15 cellular contexts compared by ENCODE assay signal in genomic region chrX:23788521-23788920, GRCh38. TPM values are rescaled to one million over a fixed set of nuclear protein-coding genes. Genes with fewer than 3 reads are reported as not detected.
DNase-seq lines count a peak whose midpoint lies in the region; ATAC-seq and TF ChIP-seq lines count a peak whose summit lies in the region.
"Had no signal": no experiment of that assay in that cellular context is flagged by ENCODE, and none has a peak within 500 bp of the region (broad histone marks: within the 10 kb centered on the region; RNA-seq: fewer than 3 reads in every experiment).

No MANE protein-coding gene starts in this region.

- H3K27ac ChIP-seq in HEK293 (ENCODE audit: extremely low read depth, low read depth, low read length) (peak overlapping the region; percentile 33; the same call in 1 of the 2 replicates), RWPE2 (ENCODE audit: poor library complexity, severe bottlenecking) (peak overlapping the region; percentile 19), stomach (peak overlapping the region in 4 of 5 donors; percentile 24 to 68 (median 54))
- H3K27ac ChIP-seq: C4-2B had no signal

- DNase-seq in RWPE2 (ENCODE audit: low spot score) (no peak), stomach (no peak), SK-N-DZ (ENCODE audit: low spot score) (no peak), midbrain (lab: John Stamatoyannopoulos, UW) (no peak)
- DNase-seq: activated CD4-positive, alpha-beta memory T cell treated with anti-CD3 and anti-CD28 coated beads for 36 hours; left ventricle myocardium superior; naive thymus-derived CD8-positive, alpha-beta T cell; NCI-H1930; SHP77; stimulated activated naive CD4-positive, alpha-beta T cell had no signal

- POLR2A ChIA-PET in HEK293 (lab: Yijun Ruan, JAX): interaction anchor here (1.2 to 1.3 kb wide), 3 partner anchors 10 to 21 kb away, joined by 3 to 7 read pairs (median 3); no protein-coding TSS in a partner anchor

- ATAC-seq in GM19023 (IDR thresholded peaks at IDR 0.05; ENCODE audit: unreplicated experiment) (peak; percentile 57), RWPE2 (ENCODE audit: low read depth) (no peak), HG03520 (IDR thresholded peaks at IDR 0.05; ENCODE audit: unreplicated experiment) (no peak)
- ATAC-seq: activated T-helper 17 cell treated with anti-CD3 and anti-CD28 coated beads, Interleukin-2, amount 50 U/mL, for 72 hours; left ventricle myocardium superior; naive thymus-derived CD8-positive, alpha-beta T cell had no signal

- no peak for TF ChIP-seq CTCF in HEK293 (tag by site-specific recombination; IDR thresholded peaks at IDR 0.05)
- TF ChIP-seq CTCF in RWPE2 (IDR thresholded peaks at IDR 0.05; ENCODE audit: poor library complexity, severe bottlenecking): no peak
- TF ChIP-seq CTCF in stomach (IDR thresholded peaks at IDR 0.05): no peak

- no peak for TF ChIP-seq POLR2A in stomach (IDR thresholded peaks at IDR 0.05)

- H3K36me3 ChIP-seq in HEK293 (ENCODE audit: control insufficient read depth in 2 of 2, insufficient read depth in 1 of 2, low read length in 2 of 2) (peaks cover 0 to 25% of the 10 kb centered on the region in 2 experiments; a peak in 1 of 3 replicates), RWPE2 (ENCODE audit: low read depth) (peaks cover 29% of the 10 kb centered on the region), stomach (peaks cover 3 to 18% (median 10%) of the 10 kb centered on the region in 4 donors)

- intact Hi-C loops in stomach (cut with DNase I; ENCODE audit: low total_unique reads): no loop called here

- CTCF ChIA-PET in HEK293 (lab: Yijun Ruan, JAX): no interaction called here

- H3K9me3 ChIP-seq in HEK293 (ENCODE audit: control insufficient read depth, insufficient read depth, low read depth, low read length) (no peaks in the 10 kb centered on the region), RWPE2 (ENCODE audit: severe bottlenecking) (no peaks in the 10 kb centered on the region), stomach (no peaks in the 10 kb centered on the region)

- no peak for TF ChIP-seq EP300 in stomach (IDR thresholded peaks at IDR 0.05)

- H3K4me3 ChIP-seq in HEK293 (ENCODE audit: low read depth, low read length): no peak overlapping the region
- no peak overlapping the region for H3K4me3 ChIP-seq in RWPE2 (ENCODE audit: severe bottlenecking)
- no peak overlapping the region for H3K4me3 ChIP-seq in stomach

- peaks cover 7% of the 10 kb centered on the region; the same call in 1 of the 2 replicates for H3K4me1 ChIP-seq in HEK293 (ENCODE audit: control insufficient read depth, insufficient read depth, low read length)
- peaks cover 11% of the 10 kb centered on the region for H3K4me1 ChIP-seq in RWPE2 (ENCODE audit: insufficient read depth, poor library complexity, severe bottlenecking)
- peaks cover 0 to 7% (median 2%) of the 10 kb centered on the region in 4 donors for H3K4me1 ChIP-seq in stomach

- H3K27me3 ChIP-seq in RWPE2 (ENCODE audit: insufficient read depth, poor library complexity, severe bottlenecking) (no peaks in the 10 kb centered on the region), stomach (no peaks in the 10 kb centered on the region)

TF ChIP-seq in HEK293, 187 proteins besides CTCF, POLR2A, EP300 and RAD21:
- TF ChIP-seq ZSCAN23 (tag by site-specific recombination; IDR thresholded peaks at IDR 0.05): no peak
- peak; percentile 20; the same call in 1 of the 2 replicates for TF ChIP-seq PRDM6 (tag by site-specific recombination; IDR thresholded peaks at IDR 0.05)
- no peak for TF ChIP-seq INSM2 (tag by site-specific recombination; IDR thresholded peaks at IDR 0.05)
- no peak for TF ChIP-seq ZNF341 (tag by site-specific recombination; IDR thresholded peaks at IDR 0.05; ENCODE audit: low read depth)

RNA-seq across cellular contexts. Expression of gene SAT1, which starts 5.5 kb away (rescaled TPM):
- total RNA-seq in stomach: 1,000 to 10,000 TPM in 3 of 5 donors, 100 to 1,000 TPM in 2; 499 to 2,157 (median 1,041) TPM
- polyA plus RNA-seq in stomach: 1,000 to 10,000 TPM in 2 of 3 donors, 100 to 1,000 TPM in 1; 685 to 1,477 (median 1,023) TPM
- polyA plus RNA-seq in SK-N-DZ (2014; cell fraction: cytosol; rRNA removed): 17.8 and 23.0 TPM in 2 replicates
- 63.4 and 74.4 TPM in 2 replicates for polyA plus RNA-seq in SK-N-DZ (2014; cell fraction: nucleus; rRNA removed)

RNA-seq across cellular contexts. Expression of gene ACOT9, which starts 45.4 kb away (rescaled TPM):
- 10 to 100 TPM in 4 of 5 donors, 1 to 10 TPM in 1; 5.4 to 62.6 (median 24.9) TPM for total RNA-seq in stomach
- polyA plus RNA-seq in stomach: 10 to 100 TPM; 18.5 to 27.8 (median 21.6) TPM
- polyA plus RNA-seq in SK-N-DZ (2014; cell fraction: cytosol; rRNA removed): 40.6 and 53.1 TPM in 2 replicates
- polyA plus RNA-seq in SK-N-DZ (2014; cell fraction: nucleus; rRNA removed): 48.0 and 50.0 TPM in 2 replicates
